Comparison of ENCODE assay signal across 8 cellular contexts in genomic region chr15:96354731-96355560, GRCh38. TPM values are rescaled to one million over a fixed set of nuclear protein-coding genes. Genes with fewer than 3 reads are reported as not detected.
DNase-seq lines count a peak whose midpoint lies in the region; TF ChIP-seq lines count a peak whose summit lies in the region.

No MANE protein-coding gene starts in this region.

- H3K4me3 ChIP-seq in HUES64 (ENCODE audit: low read length), result peak overlapping the region; percentile 41
- H3K4me3 ChIP-seq in ascending aorta, result peak overlapping the region; percentile 66 to 79
- peak overlapping the region; percentile 1; the same call in 1 of the 2 replicates for H3K4me3 ChIP-seq in iPS-18c (ENCODE audit: insufficient read depth, low read depth, low read length)
- peak overlapping the region; percentile 39 to 66 for H3K4me3 ChIP-seq in testis

- no peak for TF ChIP-seq POLR2A in testis (IDR thresholded peaks at IDR 0.05)

- H3K36me3 ChIP-seq in HUES64 (ENCODE audit: insufficient read depth, low read length) (no peaks in the 10 kb centered on the region), ascending aorta (no peaks in the 10 kb centered on the region), testis (ENCODE audit: low read depth, missing control alignments) (no peaks in the 10 kb centered on the region)

- WGBS in HUES64, result 1% methylated on average over 14 of the region's 15 CpGs
- 7 to 9% methylated on average over 11 to 15 of the region's 15 CpGs for WGBS in testis, 2 donors

- H3K27me3 ChIP-seq in HUES64 (ENCODE audit: insufficient read depth, low read length) (peaks cover 100% of the 10 kb centered on the region), ascending aorta (peaks cover under 1% of the 10 kb centered on the region), testis (no peaks in the 10 kb centered on the region)

- no peak overlapping the region for H3K9ac ChIP-seq in HUES64 (ENCODE audit: low read depth, low read length)

- no peak overlapping the region for H3K27ac ChIP-seq in HUES64 (ENCODE audit: low read depth, low read length)
- peak overlapping the region; percentile 88 to 89 for H3K27ac ChIP-seq in ascending aorta
- H3K27ac ChIP-seq in testis, result peak overlapping the region; percentile 88 to 97

- no peak for DNase-seq in ascending aorta (ENCODE audit: low spot score in 2 of 2)
- peak; percentile 58 for DNase-seq in testis
- DNase-seq in NCI-H748 treated with DMSO at 0.1 percent for 48 hours (lab: John Stamatoyannopoulos, UW), result no peak
- no peak for DNase-seq in DMS53 (lab: John Stamatoyannopoulos, UW)
- no peak for DNase-seq in NCI-H1930 (lab: John Stamatoyannopoulos, UW)
- no peak for DNase-seq in UCSD-AML1 (lab: John Stamatoyannopoulos, UW; ENCODE audit: unreplicated experiment)

- H3K4me1 ChIP-seq in HUES64 (ENCODE audit: insufficient read depth, low read length) (peaks cover 38% of the 10 kb centered on the region), ascending aorta (peaks cover 4 to 8% of the 10 kb centered on the region in 2 donors), testis (peaks cover 38% of the 10 kb centered on the region)

- H3K9me3 ChIP-seq in HUES64 (ENCODE audit: insufficient read depth, low read depth, low read length), result no peaks in the 10 kb centered on the region
- H3K9me3 ChIP-seq in ascending aorta, result no peaks in the 10 kb centered on the region
- H3K9me3 ChIP-seq in iPS-18c (ENCODE audit: control insufficient read depth, insufficient read depth, low read length), result no peaks in the 10 kb centered on the region
- no peaks in the 10 kb centered on the region for H3K9me3 ChIP-seq in testis

- intact Hi-C loops in ascending aorta (cut with DNase I) (loop anchor here (2.0 to 5.0 kb wide), 3 partner anchors 24 to 798 kb away; partner anchors contain the start of gene NR2F2), testis (cut with DNase I; ENCODE audit: low total_unique reads) (no loop called here)

- TF ChIP-seq CTCF in ascending aorta (IDR thresholded peaks at IDR 0.05), result peak; percentile 24 to 51 (median 45)
- peak; percentile 53 to 74 (median 68) for TF ChIP-seq CTCF in testis (IDR thresholded peaks at IDR 0.05)

RNA-seq across cellular contexts. Expression of gene NR2F2, which starts 24.4 kb away (rescaled TPM):
- polyA plus RNA-seq in HUES64 (2013, experiment 1 of 2), result 5.0 TPM
- 8.1 TPM for polyA plus RNA-seq in HUES64 (2013, experiment 2 of 2)
- 126 TPM for total RNA-seq in ascending aorta
- 10 to 100 TPM; 31.2 to 38.2 TPM for total RNA-seq in testis
- 42.9 TPM for polyA plus RNA-seq in testis (ENCODE audit: insufficient read depth, low read depth, low replicate concordance)

Comparison
In these comparisons a context has a peak if more than half of its experiments do, and no peak if none do; other contexts are left out.
1. H3K4me3 ChIP-seq: peak in every context shown above with its lines; median percentile 72 in ascending aorta; 52 in testis; 41 in HUES64; 1 in iPS-18c.